Comparison of ENCODE assay signal across 8 cellular contexts in genomic region chr1:155859234-155859829, GRCh38. TPM values are rescaled to one million over a fixed set of nuclear protein-coding genes. Genes with fewer than 3 reads are reported as not detected.
A peak's percentile ranks its signal among the peaks of the same experiment; 100 is the strongest.
DNase-seq lines count a peak whose midpoint lies in the region; ATAC-seq and TF ChIP-seq lines count a peak whose summit lies in the region.

A gene with protein sequence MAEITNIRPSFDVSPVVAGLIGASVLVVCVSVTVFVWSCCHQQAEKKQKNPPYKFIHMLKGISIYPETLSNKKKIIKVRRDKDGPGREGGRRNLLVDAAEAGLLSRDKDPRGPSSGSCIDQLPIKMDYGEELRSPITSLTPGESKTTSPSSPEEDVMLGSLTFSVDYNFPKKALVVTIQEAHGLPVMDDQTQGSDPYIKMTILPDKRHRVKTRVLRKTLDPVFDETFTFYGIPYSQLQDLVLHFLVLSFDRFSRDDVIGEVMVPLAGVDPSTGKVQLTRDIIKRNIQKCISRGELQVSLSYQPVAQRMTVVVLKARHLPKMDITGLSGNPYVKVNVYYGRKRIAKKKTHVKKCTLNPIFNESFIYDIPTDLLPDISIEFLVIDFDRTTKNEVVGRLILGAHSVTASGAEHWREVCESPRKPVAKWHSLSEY (plus strand): TSS chr1:155859567. CDS start chr1:155859762, 195 bp downstream.

- peak; percentile 54 for ATAC-seq in GM21717 (IDR thresholded peaks at IDR 0.05; ENCODE audit: unreplicated experiment)

- no peak for TF ChIP-seq CTCF in epithelial cell of esophagus (IDR thresholded peaks at IDR 0.05; ENCODE audit: insufficient read depth, low read depth, low read length, missing control alignments)

- peak within 1 kb of the TSS; percentile 65 for H3K4me3 ChIP-seq in epithelial cell of esophagus (ENCODE audit: low read length)

- DNase-seq in DMS114 treated with DMSO at 0.1 percent for 48 hours (lab: John Stamatoyannopoulos, UW; ENCODE audit: unreplicated experiment) (peak; percentile 98), KG1 (lab: John Stamatoyannopoulos, UW) (peak; percentile 93), epithelial cell of esophagus (ENCODE audit: low read depth) (peak; percentile 96), middle frontal gyrus (ENCODE audit: extremely low spot score, low spot score) (peak; percentile 96)
- peak; percentile 93 for DNase-seq in activated T-cell treated with anti-CD3 and anti-CD28 coated beads, Interleukin-2, amount 50 U/mL, for 1 hour
- DNase-seq in stimulated activated CD8-positive, alpha-beta memory T cell treated with anti-CD3 and anti-CD28 coated beads, Interleukin-2, amount 100 ng/mL, for 1 hour (ENCODE audit: low read depth in 2 of 2) = peak; percentile 83 to 88

TF ChIP-seq in PFSK-1, 5 proteins besides CTCF, POLR2A, EP300 and RAD21:
- TF ChIP-seq, protein P1, sequence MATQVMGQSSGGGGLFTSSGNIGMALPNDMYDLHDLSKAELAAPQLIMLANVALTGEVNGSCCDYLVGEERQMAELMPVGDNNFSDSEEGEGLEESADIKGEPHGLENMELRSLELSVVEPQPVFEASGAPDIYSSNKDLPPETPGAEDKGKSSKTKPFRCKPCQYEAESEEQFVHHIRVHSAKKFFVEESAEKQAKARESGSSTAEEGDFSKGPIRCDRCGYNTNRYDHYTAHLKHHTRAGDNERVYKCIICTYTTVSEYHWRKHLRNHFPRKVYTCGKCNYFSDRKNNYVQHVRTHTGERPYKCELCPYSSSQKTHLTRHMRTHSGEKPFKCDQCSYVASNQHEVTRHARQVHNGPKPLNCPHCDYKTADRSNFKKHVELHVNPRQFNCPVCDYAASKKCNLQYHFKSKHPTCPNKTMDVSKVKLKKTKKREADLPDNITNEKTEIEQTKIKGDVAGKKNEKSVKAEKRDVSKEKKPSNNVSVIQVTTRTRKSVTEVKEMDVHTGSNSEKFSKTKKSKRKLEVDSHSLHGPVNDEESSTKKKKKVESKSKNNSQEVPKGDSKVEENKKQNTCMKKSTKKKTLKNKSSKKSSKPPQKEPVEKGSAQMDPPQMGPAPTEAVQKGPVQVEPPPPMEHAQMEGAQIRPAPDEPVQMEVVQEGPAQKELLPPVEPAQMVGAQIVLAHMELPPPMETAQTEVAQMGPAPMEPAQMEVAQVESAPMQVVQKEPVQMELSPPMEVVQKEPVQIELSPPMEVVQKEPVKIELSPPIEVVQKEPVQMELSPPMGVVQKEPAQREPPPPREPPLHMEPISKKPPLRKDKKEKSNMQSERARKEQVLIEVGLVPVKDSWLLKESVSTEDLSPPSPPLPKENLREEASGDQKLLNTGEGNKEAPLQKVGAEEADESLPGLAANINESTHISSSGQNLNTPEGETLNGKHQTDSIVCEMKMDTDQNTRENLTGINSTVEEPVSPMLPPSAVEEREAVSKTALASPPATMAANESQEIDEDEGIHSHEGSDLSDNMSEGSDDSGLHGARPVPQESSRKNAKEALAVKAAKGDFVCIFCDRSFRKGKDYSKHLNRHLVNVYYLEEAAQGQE (IDR thresholded peaks at IDR 0.05; ENCODE audit: insufficient read depth in 1 of 2, low read depth in 2 of 2, low read length in 2 of 2) = no peak
- TF ChIP-seq TAF1 (IDR thresholded peaks at IDR 0.05; ENCODE audit: borderline replicate concordance, insufficient read depth, low read length) (0 out of 2 replicates have a peak, but pooled peaks have one; percentile 40), POLR2AphosphoS5 (IDR thresholded peaks at IDR 0.05; ENCODE audit: low read depth, low read length) (peak; percentile 50; the same call in 1 of the 2 replicates)
TF ChIP-seq in PFSK-1: peak in this region for 2.

RNA-seq across cellular contexts. Expression of the gene that starts here (rescaled TPM):
- 0.14 TPM for polyA plus RNA-seq in PFSK-1 (2012; ENCODE audit: insufficient read length, low read depth)

Comparison
In these comparisons a context has a peak if more than half of its experiments do, and no peak if none do; other contexts are left out.
1. Peak in every context shown above with its lines: DNase-seq, ATAC-seq and H3K4me3 ChIP-seq.